In the genomic region with DNA sequence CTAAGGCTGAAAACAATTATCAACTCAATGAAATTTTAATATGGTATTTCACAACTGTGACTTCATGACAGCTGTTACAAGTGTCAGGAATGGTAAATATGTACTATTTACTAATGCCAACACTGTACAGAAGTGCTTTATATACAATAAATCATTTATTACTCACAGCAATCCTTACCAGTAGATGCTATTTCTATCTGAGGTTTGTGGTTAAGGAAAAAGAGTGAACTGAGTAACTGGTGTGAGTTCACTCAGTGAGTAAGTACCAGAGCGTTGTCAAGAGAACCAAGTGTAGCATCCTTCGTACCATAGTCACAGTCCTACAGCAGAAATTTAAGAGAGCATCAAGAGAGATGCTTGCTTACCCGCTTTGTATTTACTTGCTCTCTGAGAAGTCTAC, we compare ENCODE assay signal across 20 cellular contexts. TPM values are rescaled to one million over a fixed set of nuclear protein-coding genes. Genes with fewer than 3 reads are reported as not detected.
A peak's percentile ranks its signal among the peaks of the same experiment; 100 is the strongest.
DNase-seq lines count a peak whose midpoint lies in the region; ATAC-seq, FAIRE-seq and TF ChIP-seq lines count a peak whose summit lies in the region.
"Had no signal": no experiment of that assay in that cellular context is flagged by ENCODE, and none has a peak within 500 bp of the region (broad histone marks: within the 10 kb centered on the region; RNA-seq: fewer than 3 reads in every experiment).

No MANE protein-coding gene starts in this region.

- H3K9me3 ChIP-seq in DND-41 (ENCODE audit: insufficient read depth, low read length, severe bottlenecking) (no peaks in the 10 kb centered on the region), hepatocyte (ENCODE audit: low read depth) (no peaks in the 10 kb centered on the region)

- H3K27me3 Mint-ChIP-seq in activated naive CD4-positive, alpha-beta T cell treated with anti-CD3 and anti-CD28 coated beads for 36 hours (ENCODE audit: low read depth) = no peaks in the 10 kb centered on the region
- H3K27me3 Mint-ChIP-seq: activated naive CD8-positive, alpha-beta T cell had no signal

- H3K4me3 ChIP-seq in DND-41 (ENCODE audit: low read depth in 1 of 2, low read length in 2 of 2) (no peak overlapping the region), fibroblast of pulmonary artery (replicated peaks; ENCODE audit: low read depth, low read length) (no peak overlapping the region), hepatocyte (no peak overlapping the region)

- intact Hi-C loops in activated naive CD4-positive, alpha-beta T cell treated with anti-CD3 and anti-CD28 coated beads for 36 hours (cut with micrococcal nuclease) = no loop called here

- FAIRE-seq in HTR-8/SVneo (lab: Jason Lieb, UNC) = no peak

- no peak overlapping the region for H3K27ac ChIP-seq in DND-41 (ENCODE audit: low read length)
- H3K27ac ChIP-seq in hepatocyte = no peak overlapping the region

- no peaks in the 10 kb centered on the region for H3K4me1 ChIP-seq in DND-41 (ENCODE audit: insufficient read depth, low read length)
- no peaks in the 10 kb centered on the region for H3K4me1 ChIP-seq in hepatocyte (ENCODE audit: insufficient read depth)

- H2AFZ ChIP-seq in DND-41 (ENCODE audit: low read depth, low read length) (no peak overlapping the region), hepatocyte (no peak overlapping the region)

- DNase-seq in DND-41 (no peak), HCEC 1CT (peak; percentile 80), RKO (ENCODE audit: low spot score) (peak; percentile 63), fibroblast of pulmonary artery (ENCODE audit: low read depth) (peak; percentile 25), HTR-8/SVneo (ENCODE audit: insufficient read length, low spot score) (no peak), hepatocyte (ENCODE audit: low spot score) (no peak)
- no peak for DNase-seq in activated naive CD4-positive, alpha-beta T cell treated with anti-CD3 and anti-CD28 coated beads for 36 hours
- DNase-seq: activated CD4-positive, CD25-positive, alpha-beta regulatory T cell; central memory CD4-positive, alpha-beta T cell; effector memory CD4-positive, alpha-beta T cell; foreskin melanocyte; Kasumi-1; NCI-H1694; NCI-H446; SIG-M5; stimulated activated CD4-positive, alpha-beta T cell treated with anti-CD3 and anti-CD28 coated beads, Interleukin-4, amount 100 ng/mL, for 1 hour; stimulated activated CD8-positive, alpha-beta memory T cell treated with anti-CD3 and anti-CD28 coated beads, Interleukin-4, amount 100 ng/mL, for 48 hours had no signal

- H3K79me2 ChIP-seq in DND-41 (ENCODE audit: insufficient read depth, low read length) (no peaks in the 10 kb centered on the region), hepatocyte (no peaks in the 10 kb centered on the region)

- CTCF ChIA-PET in activated naive CD4-positive, alpha-beta T cell treated with anti-CD3 and anti-CD28 coated beads for 36 hours (lab: Charles Lee) = no interaction called here

- H3K4me2 ChIP-seq in DND-41 (ENCODE audit: insufficient read depth, low read length) (no peak overlapping the region), hepatocyte (no peak overlapping the region)

- H3K9me2 ChIP-seq in hepatocyte (replicated peaks; ENCODE audit: insufficient read depth) = no peaks in the 10 kb centered on the region

- ATAC-seq in DND-41 (ENCODE audit: insufficient read depth, low read depth) (peak; percentile 42; the same call in 2 of the 3 replicates), HG02678 (IDR thresholded peaks at IDR 0.05; ENCODE audit: unreplicated experiment) (no peak)
- ATAC-seq: sciatic nerve had no signal

- peaks cover 6% of the 10 kb centered on the region for H3K36me3 Mint-ChIP-seq in activated naive CD4-positive, alpha-beta T cell treated with anti-CD3 and anti-CD28 coated beads for 36 hours (ENCODE audit: low read depth)

- no peaks in the 10 kb centered on the region; the same call in 1 of the 2 replicates for H3K36me3 ChIP-seq in DND-41 (ENCODE audit: insufficient read depth, low read length)
- H3K36me3 ChIP-seq in hepatocyte (replicated peaks; ENCODE audit: insufficient read depth, low read depth) = no peaks in the 10 kb centered on the region

- WGBS in hepatocyte (ENCODE audit: low lambda C conversion rate, missing lambda C conversion rate) = 99% methylated on average over 3 of the region's 3 CpGs

- no peaks in the 10 kb centered on the region for H4K20me1 ChIP-seq in DND-41 (ENCODE audit: insufficient read depth, low read length)
- H4K20me1 ChIP-seq in hepatocyte (ENCODE audit: insufficient read depth, poor library complexity, severe bottlenecking) = no peaks in the 10 kb centered on the region

- H3K4me1 Mint-ChIP-seq in activated naive CD4-positive, alpha-beta T cell treated with anti-CD3 and anti-CD28 coated beads for 36 hours (ENCODE audit: low read depth) = no peaks in the 10 kb centered on the region

- no peaks in the 10 kb centered on the region for H3K27me3 ChIP-seq in DND-41 (ENCODE audit: insufficient read depth, low read length, poor library complexity)
- H3K27me3 ChIP-seq in hepatocyte = no peaks in the 10 kb centered on the region

- H3K4me3 Mint-ChIP-seq in activated naive CD4-positive, alpha-beta T cell treated with anti-CD3 and anti-CD28 coated beads for 36 hours = no peak overlapping the region
- H3K4me3 Mint-ChIP-seq: activated naive CD8-positive, alpha-beta T cell had no signal

- no peak overlapping the region for H3K27ac Mint-ChIP-seq in activated naive CD4-positive, alpha-beta T cell treated with anti-CD3 and anti-CD28 coated beads for 36 hours
- H3K27ac Mint-ChIP-seq: activated naive CD8-positive, alpha-beta T cell had no signal

- no peak overlapping the region for H3K9ac ChIP-seq in DND-41 (ENCODE audit: low read depth, low read length)

- H3K9me3 Mint-ChIP-seq in activated naive CD4-positive, alpha-beta T cell treated with anti-CD3 and anti-CD28 coated beads for 36 hours = no peaks in the 10 kb centered on the region

- TF ChIP-seq CTCF in DND-41 (IDR thresholded peaks at IDR 0.05; ENCODE audit: borderline replicate concordance, extremely low read depth, low read length, poor library complexity, severe bottlenecking) (no peak), fibroblast of pulmonary artery (IDR thresholded peaks at IDR 0.05; ENCODE audit: low read length, missing control alignments) (no peak), hepatocyte (IDR thresholded peaks at IDR 0.05; ENCODE audit: poor library complexity) (no peak)

RNA-seq across cellular contexts. Expression of gene MTHFD2L, which starts 23.3 kb away (rescaled TPM):
- total RNA-seq in activated naive CD4-positive, alpha-beta T cell treated with anti-CD3 and anti-CD28 coated beads for 36 hours = 1 to 10 TPM; 4.8 to 5.3 TPM
- total RNA-seq in hepatocyte = 29.4 and 32.0 TPM in 2 replicates
- 20.0 and 26.3 TPM in 2 replicates for polyA plus RNA-seq in hepatocyte

Comparison
In these comparisons a context has a peak if more than half of its experiments do, and no peak if none do; other contexts are left out.
1. DNase-seq: peak in HCEC 1CT (single experiment), RKO (single experiment) and fibroblast of pulmonary artery (single experiment); none in DND-41 (single experiment), activated naive CD4-positive, alpha-beta T cell treated with anti-CD3 and anti-CD28 coated beads for 36 hours (single experiment), HTR-8/SVneo (single experiment) and hepatocyte (single experiment).